Comparison of ENCODE assay signal across 19 cellular contexts in the genomic region with DNA sequence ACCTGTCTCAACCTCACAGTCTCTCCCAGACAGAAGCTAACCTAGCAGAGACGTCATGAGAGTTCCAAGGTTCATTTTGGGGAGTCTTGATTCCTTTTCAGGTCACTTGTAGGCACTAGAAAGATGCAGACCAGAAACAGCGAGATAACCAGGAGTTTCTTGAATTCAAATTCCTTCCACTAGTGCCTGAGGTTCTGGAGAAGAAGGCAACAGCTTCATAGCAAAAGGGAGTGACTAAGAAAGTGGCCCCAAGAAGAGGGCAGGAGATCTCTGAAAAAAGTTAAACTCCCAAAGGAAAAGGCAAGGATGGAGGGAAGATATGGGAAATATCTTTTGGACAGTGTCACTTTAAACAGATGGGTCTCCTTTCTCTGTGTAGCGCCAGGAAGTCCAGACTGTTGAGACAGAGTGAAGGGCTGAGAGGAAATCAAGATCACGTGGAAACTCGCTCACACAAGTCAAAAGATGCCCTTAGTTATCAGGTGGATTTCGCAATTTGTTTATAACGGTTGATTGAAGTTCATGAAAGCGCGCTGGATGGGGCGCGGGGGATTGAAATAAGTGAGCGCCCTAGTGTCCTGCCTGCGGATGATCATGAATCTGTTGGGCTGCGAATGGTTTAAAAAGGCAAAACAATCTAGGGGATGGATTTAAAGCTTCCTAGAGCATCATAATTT. TPM values are rescaled to one million over a fixed set of nuclear protein-coding genes. Genes with fewer than 3 reads are reported as not detected.
A peak's percentile ranks its signal among the peaks of the same experiment; 100 is the strongest.
DNase-seq lines count a peak whose midpoint lies in the region; ATAC-seq, FAIRE-seq and TF ChIP-seq lines count a peak whose summit lies in the region.
"Had no signal": no experiment of that assay in that cellular context is flagged by ENCODE, and none has a peak within 500 bp of the region (broad histone marks: within the 10 kb centered on the region; RNA-seq: fewer than 3 reads in every experiment).

No MANE protein-coding gene starts in this region.

- H3K9me3 ChIP-seq in HepG2 (ENCODE audit: low read length) (0 out of 2 replicates have a peak, but pooled peaks cover 7% of the 10 kb centered on the region), right lobe of liver (no peaks in the 10 kb centered on the region)
- H3K9me3 ChIP-seq: HAP-1 had no signal

- intact Hi-C loops in HepG2 (cut with micrococcal nuclease; ENCODE audit: unreplicated experiment), result no loop called here
- intact Hi-C loops in right lobe of liver (cut with DNase I), result no loop called here

- no peak overlapping the region for H2AFZ ChIP-seq in HepG2 (ENCODE audit: low read length)

- TF ChIP-seq POLR2A in HepG2 (IDR thresholded peaks at IDR 0.05; ENCODE audit: insufficient read depth in 1 of 2, low read depth in 2 of 2, low read length in 2 of 2), result no peak
- TF ChIP-seq POLR2A in right lobe of liver (IDR thresholded peaks at IDR 0.05), result no peak

- POLR2A ChIA-PET in HepG2 (lab: Yijun Ruan, JAX), result no interaction called here

- FAIRE-seq in HepG2 (lab: Jason Lieb, UNC), result no peak
- FAIRE-seq: D721Med had no signal

- H3K79me2 ChIP-seq in HepG2 (ENCODE audit: insufficient read depth, low read length), result no peaks in the 10 kb centered on the region

- no peak for TF ChIP-seq EP300 in HepG2 (IDR thresholded peaks at IDR 0.05; ENCODE audit: low read depth in 2 of 2, low read length in 2 of 2)
- no peak for TF ChIP-seq EP300 in HepG2 (CRISPR knock-in tag; IDR thresholded peaks at IDR 0.05; ENCODE audit: borderline replicate concordance)

- peaks cover 2% of the 10 kb centered on the region; the same call in 1 of the 2 replicates for H3K4me1 ChIP-seq in HepG2 (ENCODE audit: insufficient read depth, low read length)
- H3K4me1 ChIP-seq in right lobe of liver, result no peaks in the 10 kb centered on the region
- H3K4me1 ChIP-seq: HAP-1 had no signal

- no peaks in the 10 kb centered on the region for H4K20me1 ChIP-seq in HepG2 (ENCODE audit: insufficient read depth, low read length)

- no peak overlapping the region for H3K27ac ChIP-seq in HepG2 (ENCODE audit: extremely low read length, insufficient read depth, low read length)
- H3K27ac ChIP-seq in right lobe of liver, result no peak overlapping the region
- H3K27ac ChIP-seq in brain microvascular endothelial cell, result no peak overlapping the region
- H3K27ac ChIP-seq: C4-2B, HL-60 had no signal

- TF ChIP-seq CTCF in HepG2 (CRISPR knock-in tag; IDR thresholded peaks at IDR 0.05), result no peak
- TF ChIP-seq CTCF in right lobe of liver (IDR thresholded peaks at IDR 0.05), result no peak
- TF ChIP-seq CTCF in brain microvascular endothelial cell (IDR thresholded peaks at IDR 0.05; ENCODE audit: low read depth, low read length, missing control alignments), result no peak

- no TSS peak for BruUV-seq in HepG2 (replicated peaks; lab: Mats Ljungman, UMichigan)

- 19% methylated on average over 14 of the region's 14 CpGs for WGBS in HepG2 (ENCODE audit: low lambda C conversion rate)
- 54% methylated on average over 14 of the region's 14 CpGs for WGBS in right lobe of liver (ENCODE audit: insufficient coverage, low coverage, low lambda C conversion rate, missing lambda C conversion rate)

- TF ChIP-seq RAD21 in HepG2 (CRISPR knock-in tag; IDR thresholded peaks at IDR 0.05), result no peak

- H3K4me3 ChIP-seq in HepG2 (replicated peaks in 1 of 3; ENCODE audit: insufficient read depth in 1 of 3, low read depth in 2 of 3, low read length in 3 of 3), result no peak overlapping the region
- H3K4me3 ChIP-seq in right lobe of liver, result no peak overlapping the region
- H3K4me3 ChIP-seq in brain microvascular endothelial cell (ENCODE audit: low read depth, low read length), result no peak overlapping the region
- H3K4me3 ChIP-seq: HAP-1 had no signal

- CTCF ChIA-PET in HepG2 (lab: Yijun Ruan, JAX; ENCODE audit: low intra/inter-chr PET ratio, low total read pairs), result no interaction called here

- in situ Hi-C loops in HepG2 (cut with HindIII; ENCODE audit: extremely low pct_ligation_motif_present, low pct_unique_long_range_greater_than_20kb) (no loop called here), SK-MEL-5 (cut with HindIII; ENCODE audit: low pct_unique_long_range_greater_than_20kb, low sequenced_read_pairs) (no loop called here), brain microvascular endothelial cell (cut with HindIII; ENCODE audit: low pct_ligation_motif_present, low sequenced_read_pairs) (no loop called here)

- H3K9ac ChIP-seq in HepG2 (ENCODE audit: insufficient read depth, low read depth, low read length), result no peak overlapping the region

- H3K36me3 ChIP-seq in HepG2 (replicated peaks in 1 of 2; ENCODE audit: control insufficient read depth in 1 of 2, insufficient read depth in 2 of 2, low read length in 2 of 2) (no peaks in the 10 kb centered on the region), right lobe of liver (no peaks in the 10 kb centered on the region), brain microvascular endothelial cell (replicated peaks) (no peaks in the 10 kb centered on the region)
- H3K36me3 ChIP-seq: HAP-1 had no signal

- DNase-seq in HepG2 (ENCODE audit: low spot score), result no peak
- no peak for DNase-seq in right lobe of liver
- peak; percentile 49 for DNase-seq in NCI-H748 (lab: John Stamatoyannopoulos, UW; ENCODE audit: unreplicated experiment)
- DNase-seq in SK-MEL-5 (ENCODE audit: low read depth, low spot score), result peak; percentile 53
- DNase-seq in retina, result peak; percentile 34
- no peak for DNase-seq in stimulated activated CD8-positive, alpha-beta memory T cell treated with anti-CD3 and anti-CD28 coated beads, Interleukin-4, amount 100 ng/mL, for 48 hours
- no peak for DNase-seq in KG1 (lab: John Stamatoyannopoulos, UW)
- no peak for DNase-seq in brain microvascular endothelial cell
- DNase-seq: ACHN; AML-193; Caco-2; CD4-positive, alpha-beta T cell; DMS79 treated with DMSO at 0.1 percent for 48 hours; GF-D8 had no signal

- H3K27me3 ChIP-seq in HepG2 (ENCODE audit: control insufficient read depth in 1 of 2, insufficient read depth in 2 of 2, low read length in 2 of 2) (0 out of 5 replicates have a peak, but pooled peaks cover 0 to 7% of the 10 kb centered on the region in 2 experiments), right lobe of liver (peaks cover 0 to 14% of the 10 kb centered on the region in 2 donors), brain microvascular endothelial cell (replicated peaks) (peaks cover 11% of the 10 kb centered on the region)

- no peak for ATAC-seq in HepG2
- no peak for ATAC-seq in right lobe of liver

- no peak overlapping the region for H3K4me2 ChIP-seq in HepG2 (ENCODE audit: low read depth, low read length)

TF ChIP-seq in HepG2, 621 proteins besides CTCF, POLR2A, EP300 and RAD21 (continues in another document):
- no peak for TF ChIP-seq BATF2 (CRISPR knock-in tag; IDR thresholded peaks at IDR 0.05)
- TF ChIP-seq GATAD1 (CRISPR knock-in tag; IDR thresholded peaks at IDR 0.05), result no peak
- peak; percentile 64 for TF ChIP-seq CEBPB (IDR thresholded peaks at IDR 0.05; ENCODE audit: borderline replicate concordance, low read depth, low read length)
- TF ChIP-seq RFXAP (CRISPR knock-in tag; IDR thresholded peaks at IDR 0.05; ENCODE audit: borderline replicate concordance), result no peak

RNA-seq across cellular contexts. Expression of gene PRSS16, which starts 4.8 kb away (rescaled TPM):
- total RNA-seq in HepG2 (2016; rRNA removed; fragmentation: Illumina TruSeq; extraction: Trizol) (not detected in 2 replicates), right lobe of liver (under 1 TPM in 2 of 6 experiments, not detected in 4; 0.29 to 0.37 TPM)
- not detected in 2 replicates for total RNA-seq in HepG2 (2016; cell fraction: cytosol; rRNA removed; fragmentation: Illumina TruSeq; extraction: Trizol; ENCODE audit: low read depth)
- total RNA-seq in HepG2 (2016; cell fraction: insoluble cytoplasmic fraction; rRNA removed; fragmentation: Illumina TruSeq; extraction: Trizol), result not detected in 2 replicates
- total RNA-seq in HepG2 (2016; cell fraction: membrane; rRNA removed; fragmentation: Illumina TruSeq; extraction: Trizol), result not detected in 2 replicates
- not detected in 2 replicates for total RNA-seq in HepG2 (2016; cell fraction: nucleus; rRNA removed; fragmentation: Illumina TruSeq; extraction: Trizol)
- polyA plus RNA-seq in HepG2 (2011; rRNA removed), result not detected in 2 replicates
- not detected in 2 replicates for polyA plus RNA-seq in HepG2 (2011; cell fraction: cytosol; rRNA removed)
- not detected in 2 replicates for polyA plus RNA-seq in HepG2 (2011; cell fraction: nucleus; rRNA removed)
- not detected in 2 replicates for polyA plus RNA-seq in HepG2 (2012)
- polyA plus RNA-seq in HepG2 (2016; cell fraction: cytosol; fragmentation: Illumina TruSeq; extraction: Trizol; ENCODE audit: low read depth), result not detected in 2 replicates
- not detected in 2 replicates for polyA plus RNA-seq in HepG2 (2016; cell fraction: insoluble cytoplasmic fraction; fragmentation: Illumina TruSeq; extraction: Trizol; ENCODE audit: low read depth)
- polyA plus RNA-seq in HepG2 (2016; cell fraction: membrane; fragmentation: Illumina TruSeq; extraction: Trizol; ENCODE audit: low read depth), result not detected in 2 replicates
- polyA plus RNA-seq in HepG2 (2016; cell fraction: nucleus; fragmentation: Illumina TruSeq; extraction: Trizol; ENCODE audit: insufficient read depth, low read depth), result not detected in 2 replicates
- 0.26 and 1.4 TPM in 2 replicates for polyA minus RNA-seq in HepG2 (2011; rRNA and poly(A)+ RNA removed; ENCODE audit: low replicate concordance)
- polyA minus RNA-seq in HepG2 (2011; cell fraction: cytosol; rRNA and poly(A)+ RNA removed), result not detected in 2 replicates
- polyA minus RNA-seq in HepG2 (2011; cell fraction: nucleus; rRNA and poly(A)+ RNA removed), result not detected in 2 replicates
- 4.9 and 5.2 TPM in 2 replicates for total RNA-seq in SK-MEL-5 (2014; rRNA removed; shearing (Covaris generic))
- polyA plus RNA-seq in SK-MEL-5 (2015; cell fraction: cytosol; rRNA removed), result 8.9 and 14.3 TPM in 2 replicates
- 14.2 and 30.3 TPM in 2 replicates for polyA plus RNA-seq in SK-MEL-5 (2015; cell fraction: nucleus; rRNA removed)
- total RNA-seq: HT1080 had no signal

Comparison
In these comparisons a context has a peak if more than half of its experiments do, and no peak if none do; other contexts are left out.
1. DNase-seq: peak in NCI-H748 (single experiment), SK-MEL-5 (single experiment) and retina (single experiment); none in HepG2 (single experiment), right lobe of liver (0 of 3), stimulated activated CD8-positive, alpha-beta memory T cell treated with anti-CD3 and anti-CD28 coated beads, Interleukin-4, amount 100 ng/mL, for 48 hours (single experiment), KG1 (single experiment) and brain microvascular endothelial cell (single experiment).